ENCODE assay signal across 25 cellular contexts in genomic region chr10:108490931-108491330, GRCh38.
DNase-seq lines count a peak whose midpoint lies in the region; ATAC-seq and TF ChIP-seq lines count a peak whose summit lies in the region.
"Had no signal": no experiment of that assay in that cellular context is flagged by ENCODE, and none has a peak within 500 bp of the region (broad histone marks: within the 10 kb centered on the region; RNA-seq: fewer than 3 reads in every experiment).

No MANE protein-coding gene starts in this region.

- H4K20me1 ChIP-seq in GM23248 (ENCODE audit: insufficient read depth) = no peaks in the 10 kb centered on the region
- H4K20me1 ChIP-seq: BLaER1 had no signal

- H3F3A ChIP-seq in GM23248 (ENCODE audit: insufficient read depth) = peaks cover 6% of the 10 kb centered on the region; the same call in 1 of the 2 replicates

- 0 out of 2 replicates have a peak, but pooled peaks cover 4% of the 10 kb centered on the region for H3K79me2 ChIP-seq in GM23248 (ENCODE audit: insufficient read depth)

- H2AFZ ChIP-seq in GM23248 = no peak overlapping the region
- H2AFZ ChIP-seq: PC-9 had no signal

- DNase-seq in AG08395 (ENCODE audit: low spot score) (peak; percentile 13), GM23248 (peak; percentile 13), body of pancreas (no peak), OCI-M2 (lab: John Stamatoyannopoulos, UW; ENCODE audit: unreplicated experiment) (no peak), kidney tubule cell (ENCODE audit: low spot score) (no peak)
- DNase-seq: CD4-positive, alpha-beta T cell; H7; NCI-H1048; NCI-H1417; NCI-H1694; NCI-H2029 treated with DMSO at 0.1 percent for 48 hours; NCI-H446 treated with DMSO at 0.1 percent for 48 hours; NCI-H526; NCI-H82; NK-92 treated with Interleukin-12 subunit alpha and Interleukin-12 subunit beta, amount 100 ng/mL, for 24 hours; PC-9; SJCRH30 had no signal

- H3K27me3 ChIP-seq in GM23248 (replicated peaks; ENCODE audit: insufficient read depth) = no peaks in the 10 kb centered on the region
- H3K27me3 ChIP-seq in body of pancreas = no peaks in the 10 kb centered on the region
- H3K27me3 ChIP-seq: BLaER1, SJCRH30 had no signal

- no peak overlapping the region for H3K4me3 ChIP-seq in GM23248
- no peak overlapping the region for H3K4me3 ChIP-seq in body of pancreas
- H3K4me3 ChIP-seq: BLaER1, GM12878, PC-9, SJCRH30 had no signal

- peak; percentile 38 for ATAC-seq in body of pancreas
- ATAC-seq in HG03025 (IDR thresholded peaks at IDR 0.05; ENCODE audit: low FRiP score, unreplicated experiment) = no peak
- ATAC-seq: GM12878, Right ventricle myocardium inferior had no signal

- no peak overlapping the region for H3K4me3 Mint-ChIP-seq in nephron
- H3K4me3 Mint-ChIP-seq: CD4-positive, alpha-beta T cell; IgD-negative memory B cell had no signal

- no peaks in the 10 kb centered on the region for H3K4me1 Mint-ChIP-seq in nephron
- H3K4me1 Mint-ChIP-seq: IgD-negative memory B cell had no signal

- H3K27ac Mint-ChIP-seq in nephron = peak overlapping the region; percentile 29 to 52 (median 35)
- H3K27ac Mint-ChIP-seq: CD4-positive, alpha-beta T cell; IgD-negative memory B cell had no signal

- intact Hi-C loops in body of pancreas (cut with DNase I) = no loop called here

- H3K36me3 ChIP-seq in GM23248 (ENCODE audit: low read depth) (no peaks in the 10 kb centered on the region), body of pancreas (replicated peaks in 1 of 2; ENCODE audit: insufficient read depth in 1 of 2, low read depth in 2 of 2) (no peaks in the 10 kb centered on the region)
- H3K36me3 ChIP-seq: BLaER1, SJCRH30 had no signal

- H3K4me1 ChIP-seq in GM23248 (ENCODE audit: insufficient read depth) = peaks cover 5% of the 10 kb centered on the region
- H3K4me1 ChIP-seq in body of pancreas = no peaks in the 10 kb centered on the region
- H3K4me1 ChIP-seq: BLaER1, SJCRH30 had no signal

- WGBS in GM23248 (ENCODE audit: low coverage in 1 of 2, low lambda C conversion rate in 2 of 2, missing lambda C conversion rate in 2 of 2), 2 experiments = 14 to 17% methylated on average over 1 of the region's 1 CpG
- 3 to 8% methylated on average over 1 of the region's 1 CpG for WGBS in body of pancreas, 2 donors

- H3K9me2 ChIP-seq in GM23248 (ENCODE audit: insufficient read depth) = no peaks in the 10 kb centered on the region; the same call in 1 of the 2 replicates

- H3K4me2 ChIP-seq in GM23248 (ENCODE audit: unreplicated experiment) = no peak overlapping the region
- H3K4me2 ChIP-seq: BLaER1, KMS-11, PC-9 had no signal

- H3K9me3 ChIP-seq in GM23248 (ENCODE audit: low read depth) = no peaks in the 10 kb centered on the region
- no peaks in the 10 kb centered on the region for H3K9me3 ChIP-seq in body of pancreas
- H3K9me3 ChIP-seq: BLaER1, SJCRH30 had no signal

- H3K36me3 Mint-ChIP-seq in nephron (ENCODE audit: low read depth) = no peaks in the 10 kb centered on the region

- TF ChIP-seq CTCF in body of pancreas (IDR thresholded peaks at IDR 0.05) (no peak), nephron (IDR thresholded peaks at IDR 0.05; ENCODE audit: unreplicated experiment in 3 of 3) (no peak)

- H3K27ac ChIP-seq in GM23248 (no peak overlapping the region), body of pancreas (peak overlapping the region in 1 of 4 donors; percentile 37)
- H3K27ac ChIP-seq: 22Rv1, BLaER1, KMS-11, PC-9, SJCRH30 had no signal

- H3K27me3 Mint-ChIP-seq in nephron (ENCODE audit: low read depth) = no peaks in the 10 kb centered on the region
- H3K27me3 Mint-ChIP-seq: CD4-positive, alpha-beta T cell had no signal

- TF ChIP-seq POLR2A in body of pancreas (IDR thresholded peaks at IDR 0.05) = no peak

- H3K9me3 Mint-ChIP-seq in nephron = peaks cover under 1% of the 10 kb centered on the region

- in situ Hi-C loops in GM23248 (cut with MboI) = no loop called here

- H3K9ac ChIP-seq in GM23248 = no peak overlapping the region
- H3K9ac ChIP-seq: BLaER1, KMS-11 had no signal

Comparison
In these comparisons a context has a peak if more than half of its experiments do, and no peak if none do; other contexts are left out.
1. DNase-seq: peak in AG08395 (single experiment) and GM23248 (single experiment); none in body of pancreas (0 of 4), OCI-M2 (single experiment) and kidney tubule cell (single experiment).